1 cellular context compared by ENCODE assay signal in the genomic region with DNA sequence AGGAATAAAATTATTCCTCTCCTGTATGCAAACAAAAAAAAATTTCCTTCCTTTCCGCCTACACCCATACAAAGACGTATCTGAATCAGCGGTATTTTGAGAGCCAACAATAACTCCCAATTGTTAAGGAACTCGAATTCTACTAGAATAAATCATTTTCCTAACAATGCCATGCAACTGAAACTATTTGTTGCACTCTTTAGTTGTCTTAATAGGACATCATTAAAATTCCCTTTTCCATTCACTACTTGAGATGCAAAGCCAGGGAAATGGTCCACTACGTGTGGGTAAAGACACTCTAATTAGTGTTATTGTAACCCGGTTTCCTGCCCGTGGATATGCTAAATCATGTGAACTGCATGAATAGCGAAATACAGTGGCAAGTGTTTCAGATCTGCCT.
TF ChIP-seq lines count a peak whose summit lies in the region.

No MANE protein-coding gene starts in this region.

TF ChIP-seq in WTC11, 78 proteins besides CTCF, POLR2A, EP300 and RAD21 (continued from another document):
- TF ChIP-seq, protein P1, sequence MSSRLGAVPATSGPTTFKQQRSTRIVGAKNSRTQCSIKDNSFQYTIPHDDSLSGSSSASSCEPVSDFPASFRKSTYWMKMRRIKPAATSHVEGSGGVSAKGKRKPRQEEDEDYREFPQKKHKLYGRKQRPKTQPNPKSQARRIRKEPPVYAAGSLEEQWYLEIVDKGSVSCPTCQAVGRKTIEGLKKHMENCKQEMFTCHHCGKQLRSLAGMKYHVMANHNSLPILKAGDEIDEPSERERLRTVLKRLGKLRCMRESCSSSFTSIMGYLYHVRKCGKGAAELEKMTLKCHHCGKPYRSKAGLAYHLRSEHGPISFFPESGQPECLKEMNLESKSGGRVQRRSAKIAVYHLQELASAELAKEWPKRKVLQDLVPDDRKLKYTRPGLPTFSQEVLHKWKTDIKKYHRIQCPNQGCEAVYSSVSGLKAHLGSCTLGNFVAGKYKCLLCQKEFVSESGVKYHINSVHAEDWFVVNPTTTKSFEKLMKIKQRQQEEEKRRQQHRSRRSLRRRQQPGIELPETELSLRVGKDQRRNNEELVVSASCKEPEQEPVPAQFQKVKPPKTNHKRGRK (CRISPR knock-in tag; IDR thresholded peaks at IDR 0.05; ENCODE audit: borderline replicate concordance): no peak
